8 cellular contexts compared by ENCODE assay signal in the genomic region with DNA sequence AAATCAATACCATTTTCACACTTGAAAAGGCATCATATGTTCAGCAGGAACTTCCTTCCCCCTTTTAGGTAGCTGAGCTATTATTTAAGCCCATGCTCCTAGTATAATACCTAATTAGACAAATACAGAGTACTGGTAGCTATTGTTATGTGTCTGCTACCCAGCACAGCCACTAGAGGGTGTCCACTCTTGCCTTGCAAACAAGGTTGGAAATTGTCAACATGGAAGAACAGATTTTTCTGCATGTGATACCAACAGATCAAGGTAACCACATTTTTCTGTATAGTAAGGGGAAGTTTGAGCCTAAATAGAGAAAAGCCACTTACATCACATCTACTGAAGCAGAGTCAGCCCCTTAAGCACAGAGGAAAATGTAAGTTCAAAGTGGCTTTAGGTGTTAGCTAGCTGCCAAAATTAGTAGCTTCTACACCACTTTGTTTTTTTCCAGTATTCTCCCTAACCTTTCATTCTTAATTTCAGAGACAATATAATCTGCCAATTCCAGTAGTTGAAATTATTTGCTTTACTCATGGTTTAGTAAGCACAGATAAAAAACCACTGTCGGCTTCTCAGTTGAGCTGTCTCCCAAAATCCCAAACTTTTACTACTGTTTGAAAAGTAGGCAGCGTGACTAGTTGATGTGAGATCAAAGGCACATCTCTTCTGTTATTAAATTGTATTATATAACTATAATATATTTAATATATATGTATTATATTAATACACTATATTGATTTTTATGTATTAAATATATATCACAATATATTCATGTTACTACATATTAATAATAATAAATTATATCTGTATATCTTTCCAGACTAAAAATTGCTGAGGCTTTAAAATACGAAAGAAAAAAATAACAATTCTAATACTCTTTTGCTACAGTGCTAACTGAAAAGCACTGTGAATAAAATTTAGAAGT. TPM values are rescaled to one million over a fixed set of nuclear protein-coding genes. Genes with fewer than 3 reads are reported as not detected.
DNase-seq lines count a peak whose midpoint lies in the region; ATAC-seq and TF ChIP-seq lines count a peak whose summit lies in the region.

No MANE protein-coding gene starts in this region.

- no peak for TF ChIP-seq POLR2A in suprapubic skin (IDR thresholded peaks at IDR 0.05)

- H3K9me3 Mint-ChIP-seq in CD14-positive monocyte: no peaks in the 10 kb centered on the region
- H3K9me3 Mint-ChIP-seq in activated CD4-positive, alpha-beta T cell treated with anti-CD3 and anti-CD28 coated beads for 36 hours (ENCODE audit: low read depth): no peaks in the 10 kb centered on the region
- H3K9me3 Mint-ChIP-seq in effector memory CD8-positive, alpha-beta T cell: no peaks in the 10 kb centered on the region

- no peak for DNase-seq in CD14-positive monocyte (ENCODE audit: low spot score)
- DNase-seq in NCI-H1694 treated with DMSO at 0.1 percent for 48 hours (lab: John Stamatoyannopoulos, UW): peak; percentile 2
- peak; percentile 70 for DNase-seq in activated CD4-positive, alpha-beta T cell treated with anti-CD3 and anti-CD28 coated beads for 36 hours
- peak; percentile 23 to 37 (median 26) for DNase-seq in effector memory CD8-positive, alpha-beta T cell
- peak; percentile 48 for DNase-seq in mucosa of gallbladder (ENCODE audit: low spot score)
- no peak for DNase-seq in suprapubic skin (ENCODE audit: low spot score in 2 of 2)

- no peak overlapping the region for H3K4me3 Mint-ChIP-seq in CD14-positive monocyte
- no peak overlapping the region for H3K4me3 Mint-ChIP-seq in activated CD4-positive, alpha-beta T cell treated with anti-CD3 and anti-CD28 coated beads for 36 hours
- no peak overlapping the region for H3K4me3 Mint-ChIP-seq in effector memory CD8-positive, alpha-beta T cell

- no peaks in the 10 kb centered on the region for H3K36me3 ChIP-seq in suprapubic skin

- POLR2A ChIA-PET in activated CD4-positive, alpha-beta T cell treated with anti-CD3 and anti-CD28 coated beads for 36 hours (lab: Charles Lee): interaction anchor here (0.5 to 0.6 kb wide), 2 partner anchors 16 to 349 kb away, joined by 3 to 11 read pairs; no protein-coding TSS in a partner anchor

- WGBS in suprapubic skin: 73% methylated on average over 3 of the region's 3 CpGs

- TF ChIP-seq CTCF in CD14-positive monocyte (IDR thresholded peaks at IDR 0.05): peak; percentile 62
- peak; percentile 41 to 81 for TF ChIP-seq CTCF in suprapubic skin (IDR thresholded peaks at IDR 0.05)

- H3K4me1 Mint-ChIP-seq in CD14-positive monocyte: no peaks in the 10 kb centered on the region
- H3K4me1 Mint-ChIP-seq in activated CD4-positive, alpha-beta T cell treated with anti-CD3 and anti-CD28 coated beads for 36 hours: no peaks in the 10 kb centered on the region
- H3K4me1 Mint-ChIP-seq in effector memory CD8-positive, alpha-beta T cell (ENCODE audit: low read depth in 2 of 2): no peaks in the 10 kb centered on the region

- no peaks in the 10 kb centered on the region for H3K4me1 ChIP-seq in suprapubic skin

- no peaks in the 10 kb centered on the region for H3K36me3 Mint-ChIP-seq in CD14-positive monocyte
- no peaks in the 10 kb centered on the region for H3K36me3 Mint-ChIP-seq in activated CD4-positive, alpha-beta T cell treated with anti-CD3 and anti-CD28 coated beads for 36 hours (ENCODE audit: low read depth)
- H3K36me3 Mint-ChIP-seq in effector memory CD8-positive, alpha-beta T cell (ENCODE audit: insufficient read depth): no peaks in the 10 kb centered on the region

- H3K9me3 ChIP-seq in suprapubic skin: no peaks in the 10 kb centered on the region

- H3K4me3 ChIP-seq in suprapubic skin: no peak overlapping the region

- TF ChIP-seq EP300 in suprapubic skin (IDR thresholded peaks at IDR 0.05): no peak

- intact Hi-C loops in CD14-positive monocyte (cut with micrococcal nuclease): loop anchor here in 1 of 2 donors (10.0 kb wide), 1 partner anchor 356 kb away; no protein-coding TSS in a partner anchor
- intact Hi-C loops in activated CD4-positive, alpha-beta T cell treated with anti-CD3 and anti-CD28 coated beads for 36 hours (cut with DNase I, micrococcal nuclease): loop anchor here (1.0 to 2.0 kb wide), 3 partner anchors 71 to 347 kb away; no protein-coding TSS in a partner anchor

- H3K27me3 Mint-ChIP-seq in CD14-positive monocyte (ENCODE audit: low read depth in 3 of 3): peaks cover 1 to 4% (median 3%) of the 10 kb centered on the region in 3 donors
- peaks cover 10% of the 10 kb centered on the region for H3K27me3 Mint-ChIP-seq in activated CD4-positive, alpha-beta T cell treated with anti-CD3 and anti-CD28 coated beads for 36 hours
- H3K27me3 Mint-ChIP-seq in effector memory CD8-positive, alpha-beta T cell: peaks cover 17 to 19% of the 10 kb centered on the region in 2 donors

- no peak overlapping the region for H3K27ac Mint-ChIP-seq in CD14-positive monocyte
- no peak overlapping the region for H3K27ac Mint-ChIP-seq in activated CD4-positive, alpha-beta T cell treated with anti-CD3 and anti-CD28 coated beads for 36 hours
- H3K27ac Mint-ChIP-seq in effector memory CD8-positive, alpha-beta T cell: no peak overlapping the region

- CTCF ChIA-PET in activated CD4-positive, alpha-beta T cell treated with anti-CD3 and anti-CD28 coated beads for 36 hours (lab: Charles Lee): interaction anchor here (0.5 to 2.8 kb wide), 21 partner anchors 9 to 1084 kb away, joined by 3 to 32 read pairs (median 4); no protein-coding TSS in a partner anchor

- H3K27ac ChIP-seq in suprapubic skin: no peak overlapping the region

- ATAC-seq in GM18519 (IDR thresholded peaks at IDR 0.05; ENCODE audit: low FRiP score, unreplicated experiment): peak; percentile 99
- ATAC-seq in HG02943 (IDR thresholded peaks at IDR 0.05; ENCODE audit: low read depth, unreplicated experiment): peak; percentile 80
- ATAC-seq in activated CD4-positive, alpha-beta T cell treated with anti-CD3 and anti-CD28 coated beads for 36 hours: peak; percentile 69
- ATAC-seq in effector memory CD8-positive, alpha-beta T cell (replicated peaks): peak; percentile 61

- H3K27me3 ChIP-seq in suprapubic skin: no peaks in the 10 kb centered on the region

RNA-seq across cellular contexts. Expression of a gene that starts 38.2 kb away (rescaled TPM):
- not detected for polyA plus RNA-seq in CD14-positive monocyte
- total RNA-seq in activated CD4-positive, alpha-beta T cell treated with anti-CD3 and anti-CD28 coated beads for 36 hours: not detected
- 9.7 TPM for total RNA-seq in mucosa of gallbladder
- 1 to 10 TPM; 4.0 to 6.0 (median 4.4) TPM for total RNA-seq in suprapubic skin

Comparison
In these comparisons a context has a peak if more than half of its experiments do, and no peak if none do; other contexts are left out.
1. DNase-seq: peak in NCI-H1694 treated with DMSO at 0.1 percent for 48 hours (single experiment), activated CD4-positive, alpha-beta T cell treated with anti-CD3 and anti-CD28 coated beads for 36 hours (single experiment), effector memory CD8-positive, alpha-beta T cell (3 of 3) and mucosa of gallbladder (single experiment); none in CD14-positive monocyte (single experiment) and suprapubic skin (0 of 2).
2. RNA of a gene that starts 38.2 kb away (total RNA-seq): 9.7 TPM in mucosa of gallbladder (single experiment) and 4.0 to 6.0 TPM in suprapubic skin; not detected in activated CD4-positive, alpha-beta T cell treated with anti-CD3 and anti-CD28 coated beads for 36 hours; every median in the first group is over 4 times any median in the second.
3. Peak in every context shown above with its lines, with median percentiles within 50 percentile points of each other: ATAC-seq.